1 cellular context compared by ENCODE assay signal in genomic region chr12:47775100-47775911, GRCh38.
TF ChIP-seq lines count a peak whose summit lies in the region.

No MANE protein-coding gene starts in this region.

TF ChIP-seq in K562, 482 proteins besides CTCF, POLR2A, EP300 and RAD21 (continued from another document and continues in another):
- TF ChIP-seq CHD7 (IDR thresholded peaks at IDR 0.05; ENCODE audit: low read depth, low read length) (no peak), MXI1 (IDR thresholded peaks at IDR 0.05; ENCODE audit: low read depth, low read length) (peak; percentile 75; the same call in 1 of the 2 replicates), PRDM10 (IDR thresholded peaks at IDR 0.05; ENCODE audit: partially characterized antibody) (peak; percentile 40), SP1 (CRISPR knock-in tag; IDR thresholded peaks at IDR 0.05) (peak; percentile 8; the same call in 1 of the 2 replicates), ZNF253 (CRISPR knock-in tag; conservative IDR thresholded peaks at IDR 0.05) (no peak), CXXC5 (CRISPR knock-in tag; IDR thresholded peaks at IDR 0.05) (peak; percentile 56), GTF2F1 (IDR thresholded peaks at IDR 0.05; ENCODE audit: low read depth, low read length) (no peak), PREB (CRISPR knock-in tag; IDR thresholded peaks at IDR 0.05) (no peak), TAL1 (IDR thresholded peaks at IDR 0.05) (no peak), ZNF830 (CRISPR knock-in tag; IDR thresholded peaks at IDR 0.05) (no peak), RFX1 (IDR thresholded peaks at IDR 0.05) (no peak), TSC22D4 (tag; IDR thresholded peaks at IDR 0.05) (no peak), GATA2 (CRISPR knock-in tag; IDR thresholded peaks at IDR 0.05) (no peak), ZBTB49 (CRISPR knock-in tag; IDR thresholded peaks at IDR 0.05; ENCODE audit: borderline replicate concordance) (no peak), KLF6 (CRISPR knock-in tag; IDR thresholded peaks at IDR 0.05; ENCODE audit: borderline replicate concordance) (no peak; the same call in 1 of the 2 replicates), RBBP5 (IDR thresholded peaks at IDR 0.05; ENCODE audit: borderline replicate concordance, insufficient read depth, low read length, poor library complexity, severe bottlenecking) (peak; percentile 51), TFE3 (CRISPR knock-in tag; IDR thresholded peaks at IDR 0.05) (no peak), MLX (CRISPR knock-in tag; conservative IDR thresholded peaks at IDR 0.05) (no peak), ESRRA (IDR thresholded peaks at IDR 0.05; ENCODE audit: borderline replicate concordance, low read depth) (no peak), MAX (CRISPR knock-in tag; IDR thresholded peaks at IDR 0.05) (peak; percentile 71), ZFP1 (CRISPR knock-in tag; IDR thresholded peaks at IDR 0.05) (no peak), U2AF1 (optimal IDR thresholded peaks at IDR 0.05; ENCODE audit: low read depth, low read length) (no peak), HMBOX1 (IDR thresholded peaks at IDR 0.05) (no peak), ETS2 (tag; IDR thresholded peaks at IDR 0.05; ENCODE audit: borderline replicate concordance, poor library complexity, severe bottlenecking) (no peak), NR2C2 (CRISPR knock-in tag; IDR thresholded peaks at IDR 0.05) (no peak), NR2C2 (tag; IDR thresholded peaks at IDR 0.05) (peak; percentile 39), ZBTB33 (CRISPR knock-in tag; IDR thresholded peaks at IDR 0.05) (0 out of 2 replicates have a peak, but pooled peaks have one; percentile 16)
